In genomic region chr16:2038359-2039285, GRCh38 we compare ENCODE assay signal across 12 cellular contexts. TPM values are rescaled to one million over a fixed set of nuclear protein-coding genes. Genes with fewer than 3 reads are reported as not detected.
DNase-seq lines count a peak whose midpoint lies in the region; ATAC-seq, FAIRE-seq and TF ChIP-seq lines count a peak whose summit lies in the region.
"Had no signal": no experiment of that assay in that cellular context is flagged by ENCODE, and none has a peak within 500 bp of the region (broad histone marks: within the 10 kb centered on the region; RNA-seq: fewer than 3 reads in every experiment).

No MANE protein-coding gene starts in this region.

- TF ChIP-seq CTCF in Caco-2 (IDR thresholded peaks at IDR 0.05; ENCODE audit: insufficient read depth in 1 of 2, low read depth in 1 of 2, low read length in 1 of 2, severe bottlenecking in 1 of 2, unreplicated experiment in 1 of 2) (no peak), K562 (IDR thresholded peaks at IDR 0.05 in 2 of 3, conservative IDR thresholded peaks at IDR 0.05 in 1 of 3; ENCODE audit: insufficient read depth in 2 of 3, low read depth in 1 of 3, low read length in 3 of 3) (no peak), left lung (IDR thresholded peaks at IDR 0.05) (no peak)

- no peak overlapping the region for H3K27ac ChIP-seq in K562 (ENCODE audit: extremely low read depth, low read depth, low read length)
- H3K27ac ChIP-seq in left lung, result peak overlapping the region; percentile 81 to 85
- H3K27ac ChIP-seq in small intestine (ENCODE audit: low read depth in 1 of 2, low read length in 1 of 2), result peak overlapping the region; percentile 50 to 91

- H3K27ac Mint-ChIP-seq in Caco-2 (ENCODE audit: unreplicated experiment), result peak overlapping the region; percentile 27
- H3K27ac Mint-ChIP-seq: activated T-cell treated with anti-CD3 and anti-CD28 coated beads, Interleukin-2, amount 50 U/mL, for 24 hours had no signal

- H3K4me2 ChIP-seq in K562 (ENCODE audit: insufficient read depth, low read length), result no peak overlapping the region

- intact Hi-C loops in Caco-2 (cut with micrococcal nuclease; ENCODE audit: unreplicated experiment) (no loop called here), K562 (cut with micrococcal nuclease) (no loop called here), left lung (cut with DNase I) (no loop called here)

- no peaks in the 10 kb centered on the region for H3K9me3 Mint-ChIP-seq in Caco-2 (ENCODE audit: unreplicated experiment)
- H3K9me3 Mint-ChIP-seq: activated T-cell treated with anti-CD3 and anti-CD28 coated beads, Interleukin-2, amount 50 U/mL, for 24 hours had no signal

- no peaks in the 10 kb centered on the region for H3K27me3 ChIP-seq in Caco-2 (replicated peaks; ENCODE audit: control insufficient read depth, insufficient read depth, low read length)
- no peaks in the 10 kb centered on the region for H3K27me3 ChIP-seq in K562 (ENCODE audit: control insufficient read depth in 2 of 2, insufficient read depth in 2 of 2, low read length in 2 of 2)
- H3K27me3 ChIP-seq in left lung, result no peaks in the 10 kb centered on the region
- no peaks in the 10 kb centered on the region for H3K27me3 ChIP-seq in small intestine (ENCODE audit: control insufficient read depth in 2 of 2, insufficient read depth in 2 of 2, low read length in 2 of 2)

- TF ChIP-seq POLR2A in K562 (conservative IDR thresholded peaks at IDR 0.05), result no peak

- H3K36me3 ChIP-seq in Caco-2 (ENCODE audit: control insufficient read depth, insufficient read depth, low read length) (no peaks in the 10 kb centered on the region; the same call in 1 of the 2 replicates), K562 (ENCODE audit: control insufficient read depth, insufficient read depth, low read length) (peaks cover 23% of the 10 kb centered on the region; the same call in 1 of the 3 replicates), left lung (peaks cover 0 to 21% of the 10 kb centered on the region in 2 donors), small intestine (ENCODE audit: control insufficient read depth in 2 of 2, insufficient read depth in 2 of 2, low read length in 2 of 2) (no peaks in the 10 kb centered on the region)

- H3K4me3 Mint-ChIP-seq in Caco-2 (ENCODE audit: unreplicated experiment), result no peak overlapping the region
- H3K4me3 Mint-ChIP-seq: activated T-cell treated with anti-CD3 and anti-CD28 coated beads, Interleukin-2, amount 50 U/mL, for 24 hours had no signal

- H2AFZ ChIP-seq in K562 (ENCODE audit: low read depth, low read length), result no peak overlapping the region

- FAIRE-seq in K562 (lab: Jason Lieb, UNC) (no peak), small intestine (lab: Jason Lieb, UNC) (no peak)

- no peaks in the 10 kb centered on the region for H3K27me3 Mint-ChIP-seq in Caco-2 (ENCODE audit: insufficient read depth, unreplicated experiment)
- H3K27me3 Mint-ChIP-seq: activated T-cell treated with anti-CD3 and anti-CD28 coated beads, Interleukin-2, amount 50 U/mL, for 24 hours had no signal

- H3K9ac ChIP-seq in K562 (ENCODE audit: insufficient read depth in 1 of 2, low read depth in 2 of 2, low read length in 2 of 2), result peak overlapping the region in 1 of 2 experiments; percentile 79; a peak in 2 of 4 replicates

- CTCF ChIA-PET in Caco-2 (lab: Charles Lee), result no interaction called here
- CTCF ChIA-PET in K562 (lab: Yijun Ruan, JAX; ENCODE audit: low intra/inter-chr PET ratio), result interaction anchor here (0.6 kb wide), 1 partner anchor 643 kb away, joined by 3 read pairs; no protein-coding TSS in a partner anchor

- H3K36me3 Mint-ChIP-seq in Caco-2 (ENCODE audit: insufficient read depth, unreplicated experiment), result peaks cover 16% of the 10 kb centered on the region

- peaks cover 26% of the 10 kb centered on the region for H3K4me1 ChIP-seq in Caco-2
- H3K4me1 ChIP-seq in K562 (replicated peaks in 1 of 2; ENCODE audit: control insufficient read depth in 2 of 2, insufficient read depth in 2 of 2, low read length in 2 of 2), result peaks cover 6 to 93% of the 10 kb centered on the region in 2 experiments; a peak in 4 of 5 replicates
- peaks cover 75 to 92% of the 10 kb centered on the region in 2 donors for H3K4me1 ChIP-seq in left lung
- H3K4me1 ChIP-seq in small intestine (ENCODE audit: control insufficient read depth in 2 of 2, insufficient read depth in 1 of 2, low read depth in 1 of 2, low read length in 1 of 2), result no peaks in the 10 kb centered on the region

- 85% methylated on average over 31 of the region's 41 CpGs for WGBS in K562 (ENCODE audit: insufficient coverage, low coverage, missing lambda C conversion rate)
- 65 to 77% (median 75%) methylated on average over 38 to 41 of the region's 41 CpGs for WGBS in small intestine, 3 donors

- no peaks in the 10 kb centered on the region for H4K20me1 ChIP-seq in K562 (replicated peaks; ENCODE audit: control insufficient read depth, insufficient read depth, low read length)

- no peak for ATAC-seq in K562
- no peak for ATAC-seq in left lung
- ATAC-seq in GM18907 (IDR thresholded peaks at IDR 0.05; ENCODE audit: unreplicated experiment), result no peak

- H3K79me2 ChIP-seq in K562 (ENCODE audit: control insufficient read depth, insufficient read depth, low read length), result peaks cover 8% of the 10 kb centered on the region; the same call in 1 of the 3 replicates

- no peak for TF ChIP-seq EP300 in K562 (IDR thresholded peaks at IDR 0.05; ENCODE audit: low read length)

- BruUV-seq in Caco-2 (replicated peaks; lab: Mats Ljungman, UMichigan), result no TSS peak
- BruUV-seq in K562 (replicated peaks; lab: Mats Ljungman, UMichigan), result no TSS peak

- H3K4me1 Mint-ChIP-seq in Caco-2 (ENCODE audit: low read depth, unreplicated experiment), result peaks cover 7% of the 10 kb centered on the region

- H3K4me3 ChIP-seq in Caco-2 (ENCODE audit: low read depth, low read length) (no peak overlapping the region), K562 (no peak overlapping the region), left lung (no peak overlapping the region), small intestine (ENCODE audit: low read depth in 1 of 2, low read length in 2 of 2) (no peak overlapping the region)

- no peak for DNase-seq in Caco-2
- no peak for DNase-seq in K562 (ENCODE audit: extremely low read depth in 1 of 4, low spot score in 3 of 4)
- peak in 1 of 2 donors; percentile 77 for DNase-seq in left lung
- no peak for DNase-seq in small intestine
- no peak for DNase-seq in stimulated activated CD4-positive, alpha-beta T cell treated with anti-CD3 and anti-CD28 coated beads, Interleukin-2, amount 100 ng/mL, for 24 hours
- DNase-seq in NCI-H748 (lab: John Stamatoyannopoulos, UW; ENCODE audit: unreplicated experiment), result no peak
- DNase-seq in C1 segment of cervical spinal cord (lab: John Stamatoyannopoulos, UW), result no peak
- DNase-seq: activated T-cell treated with anti-CD3 and anti-CD28 coated beads, Interleukin-2, amount 50 U/mL, for 24 hours; kidney glomerular epithelial cell; retina; T-helper 9 cell had no signal

- in situ Hi-C loops in K562 (cut with MboI), result no loop called here

- H3K9me3 ChIP-seq in Caco-2 (no peaks in the 10 kb centered on the region), K562 (replicated peaks; ENCODE audit: control insufficient read depth, insufficient read depth, low read depth, low read length) (no peaks in the 10 kb centered on the region), left lung (no peaks in the 10 kb centered on the region), small intestine (ENCODE audit: control insufficient read depth, low read depth) (no peaks in the 10 kb centered on the region)

- POLR2A ChIA-PET in Caco-2 (lab: Charles Lee), result no interaction called here
- POLR2A ChIA-PET in K562 (lab: Yijun Ruan, JAX), result interaction anchor here (0.6 to 1.6 kb wide), 4 partner anchors 8 to 430 kb away, joined by 3 to 6 read pairs (median 4); partner anchors contain the start of genes RPS2 and TSC2

- H3K9me1 ChIP-seq in K562 (ENCODE audit: control insufficient read depth, insufficient read depth, low read length), result no peaks in the 10 kb centered on the region

- TF ChIP-seq RAD21 in K562 (CRISPR knock-in tag; conservative IDR thresholded peaks at IDR 0.05 in 1 of 2, IDR thresholded peaks at IDR 0.05 in 1 of 2), result no peak

RNA-seq across cellular contexts. Expression of gene NTHL1, which starts 9.0 kb away (rescaled TPM):
- total RNA-seq in Caco-2 (2022) (34.3 and 38.6 TPM in 2 replicates), K562 (2014; rRNA removed) (58.8 and 76.7 TPM in 2 replicates), K562 (2014; rRNA removed; fragmentation: Illumina TruSeq; extraction: Trizol) (3.6 and 6.7 TPM in 2 replicates), K562 (2015; rRNA removed; fragmentation: Illumina TruSeq; extraction: Trizol) (27.9 and 30.6 TPM in 2 replicates), K562 (2021) (43.5 and 54.2 TPM in 2 replicates), left lung (10 to 100 TPM; 19.4 to 29.8 TPM)
- 7.3 and 19.8 TPM in 2 replicates for total RNA-seq in K562 (2011; cell fraction: chromatin; rRNA removed; ENCODE audit: low replicate concordance)
- 25.7 and 29.0 TPM in 2 replicates for total RNA-seq in K562 (2011; cell fraction: nucleolus; rRNA removed)
- total RNA-seq in K562 (2011; cell fraction: nucleoplasm; rRNA removed), result 12.0 and 20.0 TPM in 2 replicates
- polyA plus RNA-seq in K562 (2011; rRNA removed) (17.6 and 27.0 TPM in 2 replicates), K562 (2014; fragmentation: Illumina TruSeq; extraction: Trizol) (11.4 and 20.2 TPM in 2 replicates), K562 (2014; fragmentation: Nextera tagmentation; extraction: Ambion mirVana) (1 to 10 TPM; 1.1 to 4.7 TPM), K562 (2014; rRNA removed) (45.0 and 52.8 TPM in 2 replicates), small intestine (10 to 100 TPM; 13.0 to 27.6 (median 22.2) TPM)
- polyA plus RNA-seq in K562 (2011; cell fraction: cytosol; rRNA removed), result 49.2 and 100 TPM in 2 replicates
- polyA plus RNA-seq in K562 (2011; cell fraction: nucleus; rRNA removed), result 20.3 and 30.8 TPM in 2 replicates
- 27.8 and 29.2 TPM in 2 replicates for polyA plus RNA-seq in K562 (2012)
- 5.4 and 8.8 TPM in 2 replicates for polyA minus RNA-seq in K562 (2011; rRNA and poly(A)+ RNA removed)
- polyA minus RNA-seq in K562 (2011; cell fraction: cytosol; rRNA and poly(A)+ RNA removed), result 14.4 and 19.7 TPM in 2 replicates
- 7.1 TPM in 2 replicates for polyA minus RNA-seq in K562 (2011; cell fraction: nucleus; rRNA and poly(A)+ RNA removed)

RNA-seq across cellular contexts. Expression of gene TSC2, which starts 9.2 kb away (rescaled TPM):
- 109 and 112 TPM in 2 replicates for total RNA-seq in Caco-2 (2022)
- 274 and 710 TPM in 2 replicates for total RNA-seq in K562 (2011; cell fraction: chromatin; rRNA removed; ENCODE audit: low replicate concordance)
- total RNA-seq in K562 (2011; cell fraction: nucleolus; rRNA removed), result 311 and 338 TPM in 2 replicates
- total RNA-seq in K562 (2011; cell fraction: nucleoplasm; rRNA removed), result 244 and 254 TPM in 2 replicates
- 20.3 and 28.1 TPM in 2 replicates for total RNA-seq in K562 (2014; rRNA removed)
- total RNA-seq in K562 (2014; rRNA removed; fragmentation: Illumina TruSeq; extraction: Trizol), result 15.0 and 20.1 TPM in 2 replicates
- 16.6 and 19.6 TPM in 2 replicates for total RNA-seq in K562 (2015; rRNA removed; fragmentation: Illumina TruSeq; extraction: Trizol)
- total RNA-seq in K562 (2021), result 65.8 and 68.1 TPM in 2 replicates
- polyA plus RNA-seq in K562 (2011; rRNA removed), result 15.5 and 35.5 TPM in 2 replicates
- polyA plus RNA-seq in K562 (2011; cell fraction: cytosol; rRNA removed), result 21.9 and 33.6 TPM in 2 replicates
- polyA plus RNA-seq in K562 (2011; cell fraction: nucleus; rRNA removed), result 157 and 220 TPM in 2 replicates
- 46.9 and 75.1 TPM in 2 replicates for polyA plus RNA-seq in K562 (2012)
- 27.8 and 35.8 TPM in 2 replicates for polyA plus RNA-seq in K562 (2014; fragmentation: Illumina TruSeq; extraction: Trizol)
- 1 to 10 TPM; 1.3 to 2.3 TPM for polyA plus RNA-seq in K562 (2014; fragmentation: Nextera tagmentation; extraction: Ambion mirVana)
- 32.0 and 35.2 TPM in 2 replicates for polyA plus RNA-seq in K562 (2014; rRNA removed)
- polyA minus RNA-seq in K562 (2011; rRNA and poly(A)+ RNA removed), result 41.8 and 43.8 TPM in 2 replicates
- polyA minus RNA-seq in K562 (2011; cell fraction: cytosol; rRNA and poly(A)+ RNA removed), result 49.2 and 80.8 TPM in 2 replicates
- 48.9 and 58.8 TPM in 2 replicates for polyA minus RNA-seq in K562 (2011; cell fraction: nucleus; rRNA and poly(A)+ RNA removed)
- total RNA-seq in left lung, result 100 to 1,000 TPM; 116 to 126 TPM
- 10 to 100 TPM; 35.1 to 73.1 (median 47.0) TPM for polyA plus RNA-seq in small intestine

RNA-seq across cellular contexts. Expression of gene NHERF2, which starts 11.9 kb away (rescaled TPM):
- 21.8 and 26.6 TPM in 2 replicates for total RNA-seq in Caco-2 (2022)
- 6.2 and 27.3 TPM in 2 replicates for total RNA-seq in K562 (2011; cell fraction: chromatin; rRNA removed; ENCODE audit: low replicate concordance)
- total RNA-seq in K562 (2011; cell fraction: nucleolus; rRNA removed), result 16.4 and 21.7 TPM in 2 replicates
- total RNA-seq in K562 (2011; cell fraction: nucleoplasm; rRNA removed), result 7.1 and 12.7 TPM in 2 replicates
- 23.4 and 34.2 TPM in 2 replicates for total RNA-seq in K562 (2014; rRNA removed)
- 2.0 and 2.6 TPM in 2 replicates for total RNA-seq in K562 (2014; rRNA removed; fragmentation: Illumina TruSeq; extraction: Trizol)
- total RNA-seq in K562 (2015; rRNA removed; fragmentation: Illumina TruSeq; extraction: Trizol), result 11.2 and 12.9 TPM in 2 replicates
- total RNA-seq in K562 (2021), result 42.0 and 44.1 TPM in 2 replicates
- polyA plus RNA-seq in K562 (2011; rRNA removed), result 12.5 and 16.4 TPM in 2 replicates
- 20.6 and 61.9 TPM in 2 replicates for polyA plus RNA-seq in K562 (2011; cell fraction: cytosol; rRNA removed)
- 19.3 and 38.5 TPM in 2 replicates for polyA plus RNA-seq in K562 (2011; cell fraction: nucleus; rRNA removed)
- 22.8 and 27.9 TPM in 2 replicates for polyA plus RNA-seq in K562 (2012)
- polyA plus RNA-seq in K562 (2014; fragmentation: Illumina TruSeq; extraction: Trizol), result 8.5 and 24.9 TPM in 2 replicates
- under 1 TPM; 0.15 to 0.38 TPM for polyA plus RNA-seq in K562 (2014; fragmentation: Nextera tagmentation; extraction: Ambion mirVana)
- polyA plus RNA-seq in K562 (2014; rRNA removed), result 29.4 and 29.5 TPM in 2 replicates
- 2.7 and 6.3 TPM in 2 replicates for polyA minus RNA-seq in K562 (2011; rRNA and poly(A)+ RNA removed)
- polyA minus RNA-seq in K562 (2011; cell fraction: cytosol; rRNA and poly(A)+ RNA removed), result 21.2 and 23.6 TPM in 2 replicates
- polyA minus RNA-seq in K562 (2011; cell fraction: nucleus; rRNA and poly(A)+ RNA removed), result 7.3 and 8.8 TPM in 2 replicates
- 100 to 1,000 TPM; 186 to 349 TPM for total RNA-seq in left lung
- 10 to 100 TPM; 15.7 to 76.1 (median 54.3) TPM for polyA plus RNA-seq in small intestine

RNA-seq across cellular contexts. Expression of gene NPW, which starts 19.0 kb away (rescaled TPM):
- total RNA-seq in Caco-2 (2022) (6.1 and 8.8 TPM in 2 replicates), K562 (2014; rRNA removed) (2.6 and 4.2 TPM in 2 replicates), K562 (2014; rRNA removed; fragmentation: Illumina TruSeq; extraction: Trizol) (not detected in 2 replicates), K562 (2015; rRNA removed; fragmentation: Illumina TruSeq; extraction: Trizol) (0.14 and 0.23 TPM in 2 replicates), K562 (2021) (3.1 and 4.6 TPM in 2 replicates), left lung (1 to 10 TPM in 1 of 2 donors, under 1 TPM in 1; 0.94 to 3.1 TPM)
- 1.9 TPM in 1 of 2 replicates, not detected in the other for total RNA-seq in K562 (2011; cell fraction: chromatin; rRNA removed; ENCODE audit: low replicate concordance)
- 7.1 and 10.2 TPM in 2 replicates for total RNA-seq in K562 (2011; cell fraction: nucleolus; rRNA removed)
- total RNA-seq in K562 (2011; cell fraction: nucleoplasm; rRNA removed), result 1.8 and 2.1 TPM in 2 replicates
- polyA plus RNA-seq in K562 (2011; rRNA removed) (0.31 and 0.32 TPM in 2 replicates), K562 (2014; fragmentation: Illumina TruSeq; extraction: Trizol) (not detected in 2 replicates), K562 (2014; fragmentation: Nextera tagmentation; extraction: Ambion mirVana) (not detected), K562 (2014; rRNA removed) (0.85 and 4.0 TPM in 2 replicates), small intestine (under 1 TPM in 2 of 3 donors, not detected in 1; 0.48 to 0.81 TPM)
- 0.90 and 6.1 TPM in 2 replicates for polyA plus RNA-seq in K562 (2011; cell fraction: cytosol; rRNA removed)
- polyA plus RNA-seq in K562 (2011; cell fraction: nucleus; rRNA removed), result 0.66 and 1.5 TPM in 2 replicates
- 1.6 and 1.8 TPM in 2 replicates for polyA plus RNA-seq in K562 (2012)
- not detected in 2 replicates for polyA minus RNA-seq in K562 (2011; rRNA and poly(A)+ RNA removed)
- polyA minus RNA-seq in K562 (2011; cell fraction: cytosol; rRNA and poly(A)+ RNA removed), result 1.4 and 2.0 TPM in 2 replicates
- polyA minus RNA-seq in K562 (2011; cell fraction: nucleus; rRNA and poly(A)+ RNA removed), result 0.67 and 1.3 TPM in 2 replicates

RNA-seq across cellular contexts. Expression of gene ZNF598, which starts 29.0 kb away (rescaled TPM):
- total RNA-seq in Caco-2 (2022), result 43.7 and 50.4 TPM in 2 replicates
- total RNA-seq in K562 (2011; cell fraction: chromatin; rRNA removed; ENCODE audit: low replicate concordance), result 32.9 and 115 TPM in 2 replicates
- total RNA-seq in K562 (2011; cell fraction: nucleolus; rRNA removed), result 90.6 and 99.4 TPM in 2 replicates
- total RNA-seq in K562 (2011; cell fraction: nucleoplasm; rRNA removed), result 37.9 and 42.6 TPM in 2 replicates
- total RNA-seq in K562 (2014; rRNA removed), result 39.7 and 50.2 TPM in 2 replicates
- total RNA-seq in K562 (2014; rRNA removed; fragmentation: Illumina TruSeq; extraction: Trizol), result 9.7 and 11.1 TPM in 2 replicates
- total RNA-seq in K562 (2015; rRNA removed; fragmentation: Illumina TruSeq; extraction: Trizol), result 29.6 and 33.6 TPM in 2 replicates
- 114 and 115 TPM in 2 replicates for total RNA-seq in K562 (2021)
- polyA plus RNA-seq in K562 (2011; rRNA removed), result 17.1 and 28.0 TPM in 2 replicates
- 35.0 and 75.6 TPM in 2 replicates for polyA plus RNA-seq in K562 (2011; cell fraction: cytosol; rRNA removed)
- polyA plus RNA-seq in K562 (2011; cell fraction: nucleus; rRNA removed), result 103 and 165 TPM in 2 replicates
- polyA plus RNA-seq in K562 (2012), result 40.3 and 76.1 TPM in 2 replicates
- polyA plus RNA-seq in K562 (2014; fragmentation: Illumina TruSeq; extraction: Trizol), result 30.3 and 61.9 TPM in 2 replicates
- polyA plus RNA-seq in K562 (2014; fragmentation: Nextera tagmentation; extraction: Ambion mirVana), result under 1 TPM; 0.11 to 0.39 TPM
- 77.4 and 97.5 TPM in 2 replicates for polyA plus RNA-seq in K562 (2014; rRNA removed)
- polyA minus RNA-seq in K562 (2011; rRNA and poly(A)+ RNA removed), result 6.6 and 10.0 TPM in 2 replicates
- 41.5 and 59.8 TPM in 2 replicates for polyA minus RNA-seq in K562 (2011; cell fraction: cytosol; rRNA and poly(A)+ RNA removed)
- polyA minus RNA-seq in K562 (2011; cell fraction: nucleus; rRNA and poly(A)+ RNA removed), result 23.7 and 27.3 TPM in 2 replicates
- total RNA-seq in left lung, result 10 to 100 TPM; 31.5 to 45.9 TPM
- 10 to 100 TPM; 27.6 to 51.9 (median 31.8) TPM for polyA plus RNA-seq in small intestine
